In the genomic region with DNA sequence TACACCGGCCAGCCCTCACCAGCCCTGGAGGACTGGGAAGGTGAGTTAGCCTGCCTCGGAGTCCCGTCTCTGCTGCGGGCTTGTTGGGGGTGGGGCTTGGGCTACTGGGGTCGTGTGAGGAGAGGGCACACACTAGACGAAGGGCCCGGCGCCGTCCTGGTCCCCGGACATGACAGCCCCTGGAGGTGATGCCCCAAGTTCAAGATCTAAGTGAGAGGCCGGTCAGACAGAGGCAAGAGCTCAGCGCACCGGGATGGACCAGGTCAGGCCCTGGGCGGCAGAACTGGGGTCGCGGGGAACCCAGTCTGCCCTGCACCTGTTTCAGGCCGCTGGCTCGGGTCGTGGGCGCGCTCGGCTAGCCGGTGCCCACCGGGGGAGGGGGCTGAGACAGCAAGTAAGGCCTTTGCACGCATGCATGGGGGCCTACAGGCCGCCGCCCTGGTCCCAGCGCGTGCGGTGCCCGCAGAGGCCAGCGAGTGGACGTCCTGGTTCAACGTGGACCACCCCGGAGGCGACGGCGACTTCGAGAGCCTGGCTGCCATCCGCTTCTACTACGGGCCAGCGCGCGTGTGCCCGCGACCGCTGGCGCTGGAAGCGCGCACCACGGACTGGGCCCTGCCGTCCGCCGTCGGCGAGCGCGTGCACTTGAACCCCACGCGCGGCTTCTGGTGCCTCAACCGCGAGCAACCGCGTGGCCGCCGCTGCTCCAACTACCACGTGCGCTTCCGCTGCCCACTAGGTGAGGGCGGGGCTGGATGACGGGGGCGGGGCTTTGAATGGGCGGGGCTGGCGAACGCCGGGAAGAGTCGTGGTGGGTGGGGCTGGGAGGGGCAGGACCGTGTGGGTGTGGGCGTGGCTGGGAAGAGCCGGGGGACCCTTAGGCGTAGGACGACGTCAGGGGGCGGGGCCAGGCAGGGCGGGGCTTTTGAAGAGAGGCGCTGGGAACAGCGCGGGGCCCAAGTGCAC, we compare ENCODE assay signal across 8 cellular contexts. TPM values are rescaled to one million over a fixed set of nuclear protein-coding genes. Genes with fewer than 3 reads are reported as not detected.
A peak's percentile ranks its signal among the peaks of the same experiment; 100 is the strongest.
DNase-seq lines count a peak whose midpoint lies in the region; ATAC-seq and TF ChIP-seq lines count a peak whose summit lies in the region.

No MANE protein-coding gene starts in this region.

- CTCF ChIA-PET in activated CD8-positive, alpha-beta memory T cell treated with anti-CD3 and anti-CD28 coated beads, Interleukin-2, amount 10 ng/mL, durations not matched to agents 7 days and 5 days (lab: Charles Lee), result interaction anchor here (1.2 to 2.7 kb wide), 4 partner anchors 12 to 14 kb away, joined by 4 to 11 read pairs (median 5); no protein-coding TSS in a partner anchor

- intact Hi-C loops in posterior vena cava (cut with DNase I), result loop anchor here in 1 of 2 donors (10.0 kb wide), 1 partner anchor 425 kb away; no protein-coding TSS in a partner anchor

- ATAC-seq in activated CD8-positive, alpha-beta memory T cell treated with anti-CD3 and anti-CD28 coated beads, Interleukin-2, amount 10 ng/mL, durations not matched to agents 7 days and 5 days, result peak; percentile 54
- no peak for ATAC-seq in HG03039 (IDR thresholded peaks at IDR 0.05; ENCODE audit: unreplicated experiment)

- peak; percentile 87 for DNase-seq in activated CD8-positive, alpha-beta memory T cell treated with anti-CD3 and anti-CD28 coated beads, Interleukin-2, amount 10 ng/mL, durations not matched to agents 7 days and 5 days
- DNase-seq in erythroblast (lab: John Stamatoyannopoulos, UW) (peak; percentile 90 to 94), posterior vena cava (ENCODE audit: low spot score) (peak; percentile 90), NCI-H2081 (lab: John Stamatoyannopoulos, UW) (no peak), NCI-H128 (lab: John Stamatoyannopoulos, UW; ENCODE audit: unreplicated experiment) (no peak)
- no peak for DNase-seq in NK-92 treated with Interleukin-12 subunit alpha and Interleukin-12 subunit beta, amount 100 ng/mL, for 24 hours (lab: John Stamatoyannopoulos, UW)

- no peak overlapping the region for H3K27ac Mint-ChIP-seq in IgD-negative memory B cell
- H3K27ac Mint-ChIP-seq in activated CD8-positive, alpha-beta memory T cell treated with anti-CD3 and anti-CD28 coated beads, Interleukin-2, amount 10 ng/mL, durations not matched to agents 7 days and 5 days, result peak overlapping the region; percentile 65

- TF ChIP-seq POLR2A in erythroblast (IDR thresholded peaks at IDR 0.05; ENCODE audit: low read length), result no peak

- H3K4me3 Mint-ChIP-seq in IgD-negative memory B cell, result peak overlapping the region; percentile 53 to 91 (median 72)
- peak overlapping the region; percentile 59 for H3K4me3 Mint-ChIP-seq in activated CD8-positive, alpha-beta memory T cell treated with anti-CD3 and anti-CD28 coated beads, Interleukin-2, amount 10 ng/mL, durations not matched to agents 7 days and 5 days

- H3K9me3 Mint-ChIP-seq in IgD-negative memory B cell, result no peaks in the 10 kb centered on the region
- no peaks in the 10 kb centered on the region for H3K9me3 Mint-ChIP-seq in activated CD8-positive, alpha-beta memory T cell treated with anti-CD3 and anti-CD28 coated beads, Interleukin-2, amount 10 ng/mL, durations not matched to agents 7 days and 5 days (ENCODE audit: low read depth)

- no peaks in the 10 kb centered on the region for H3K36me3 Mint-ChIP-seq in IgD-negative memory B cell
- peaks cover 1% of the 10 kb centered on the region for H3K36me3 Mint-ChIP-seq in activated CD8-positive, alpha-beta memory T cell treated with anti-CD3 and anti-CD28 coated beads, Interleukin-2, amount 10 ng/mL, durations not matched to agents 7 days and 5 days

- peaks cover 19% of the 10 kb centered on the region for H3K27me3 Mint-ChIP-seq in IgD-negative memory B cell
- peaks cover 19% of the 10 kb centered on the region for H3K27me3 Mint-ChIP-seq in activated CD8-positive, alpha-beta memory T cell treated with anti-CD3 and anti-CD28 coated beads, Interleukin-2, amount 10 ng/mL, durations not matched to agents 7 days and 5 days

- peaks cover 6 to 9% (median 8%) of the 10 kb centered on the region in 3 donors for H3K4me1 Mint-ChIP-seq in IgD-negative memory B cell
- H3K4me1 Mint-ChIP-seq in activated CD8-positive, alpha-beta memory T cell treated with anti-CD3 and anti-CD28 coated beads, Interleukin-2, amount 10 ng/mL, durations not matched to agents 7 days and 5 days, result peaks cover 25% of the 10 kb centered on the region

RNA-seq across cellular contexts. Expression of gene CILP2, which starts 2.0 kb away (rescaled TPM):
- not detected for polyA plus RNA-seq in IgD-negative memory B cell
- total RNA-seq in activated CD8-positive, alpha-beta memory T cell treated with anti-CD3 and anti-CD28 coated beads, Interleukin-2, amount 10 ng/mL, durations not matched to agents 7 days and 5 days, result under 1 TPM; 0.12 to 0.15 TPM
- total RNA-seq in posterior vena cava, result 1 to 10 TPM in 1 of 2 donors, under 1 TPM in 1; 0.67 to 2.3 TPM

RNA-seq across cellular contexts. Expression of gene YJEFN3, which starts 11.3 kb away (rescaled TPM):
- polyA plus RNA-seq in IgD-negative memory B cell, result not detected
- 1 to 10 TPM; 7.4 to 9.9 TPM for total RNA-seq in activated CD8-positive, alpha-beta memory T cell treated with anti-CD3 and anti-CD28 coated beads, Interleukin-2, amount 10 ng/mL, durations not matched to agents 7 days and 5 days
- total RNA-seq in posterior vena cava, result 1 to 10 TPM; 2.9 to 3.7 TPM

RNA-seq across cellular contexts. Expression of gene NDUFA13, which starts 24.0 kb away (rescaled TPM):
- polyA plus RNA-seq in IgD-negative memory B cell, result 324 TPM
- total RNA-seq in activated CD8-positive, alpha-beta memory T cell treated with anti-CD3 and anti-CD28 coated beads, Interleukin-2, amount 10 ng/mL, durations not matched to agents 7 days and 5 days, result 100 to 1,000 TPM; 372 to 417 TPM
- total RNA-seq in posterior vena cava, result 100 to 1,000 TPM; 217 to 248 TPM

RNA-seq across cellular contexts. Expression of gene TSSK6, which starts 24.7 kb away (rescaled TPM):
- polyA plus RNA-seq in IgD-negative memory B cell, result 4.6 TPM
- total RNA-seq in activated CD8-positive, alpha-beta memory T cell treated with anti-CD3 and anti-CD28 coated beads, Interleukin-2, amount 10 ng/mL, durations not matched to agents 7 days and 5 days, result 1 to 10 TPM; 4.2 to 6.3 TPM
- total RNA-seq in posterior vena cava, result under 1 TPM; 0.46 to 1.00 TPM

Comparison
In these comparisons a context has a peak if more than half of its experiments do, and no peak if none do; other contexts are left out.
1. DNase-seq: peak in activated CD8-positive, alpha-beta memory T cell treated with anti-CD3 and anti-CD28 coated beads, Interleukin-2, amount 10 ng/mL, durations not matched to agents 7 days and 5 days (single experiment), erythroblast (2 of 2) and posterior vena cava (single experiment); none in NCI-H2081 (0 of 2), NCI-H128 (single experiment) and NK-92 treated with Interleukin-12 subunit alpha and Interleukin-12 subunit beta, amount 100 ng/mL, for 24 hours (single experiment).